Comparison of ENCODE assay signal across 17 cellular contexts in the genomic region with DNA sequence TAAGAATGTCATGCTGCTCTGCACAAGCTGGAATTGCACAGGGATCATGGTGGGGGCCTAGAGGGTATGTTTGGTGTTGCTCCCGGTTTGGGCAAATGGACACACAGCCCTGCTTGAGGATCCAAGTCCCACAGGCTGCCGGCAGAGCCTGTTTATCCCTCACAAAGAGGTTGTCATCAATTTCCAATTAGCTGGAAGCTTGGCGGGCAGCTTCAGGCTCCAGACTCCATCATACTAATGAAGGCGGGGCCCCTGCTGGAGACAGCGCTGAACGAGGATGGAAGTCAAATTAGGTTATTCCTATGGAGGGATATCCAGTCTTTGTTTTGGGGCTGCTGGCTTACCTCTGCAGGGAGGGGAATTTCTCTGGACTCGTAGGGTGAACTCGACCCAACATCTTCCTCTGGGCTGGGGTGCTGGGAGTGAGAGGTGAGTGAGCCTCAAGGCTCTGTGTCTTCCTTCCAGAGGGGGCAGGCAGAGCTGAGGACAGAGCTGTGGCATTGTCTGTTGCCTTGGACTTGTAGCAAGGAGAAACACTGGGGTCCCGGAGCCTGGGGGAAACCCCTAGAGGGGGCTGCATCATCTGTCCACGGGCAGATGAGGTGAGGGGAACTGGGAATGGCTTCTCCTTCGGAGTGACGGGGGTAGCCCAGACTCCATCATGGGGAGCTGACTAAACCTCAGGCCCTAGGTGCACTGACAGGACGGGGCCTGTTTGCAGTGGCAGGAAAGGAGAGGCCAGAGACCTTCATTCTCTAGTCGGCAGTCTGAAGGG. TPM values are rescaled to one million over a fixed set of nuclear protein-coding genes. Genes with fewer than 3 reads are reported as not detected.
A peak's percentile ranks its signal among the peaks of the same experiment; 100 is the strongest.
DNase-seq lines count a peak whose midpoint lies in the region; ATAC-seq and TF ChIP-seq lines count a peak whose summit lies in the region.
"Had no signal": no experiment of that assay in that cellular context is flagged by ENCODE, and none has a peak within 500 bp of the region (broad histone marks: within the 10 kb centered on the region; RNA-seq: fewer than 3 reads in every experiment).

No MANE protein-coding gene starts in this region.

- H3K9me2 ChIP-seq in OCI-LY7 (ENCODE audit: insufficient read depth, low read length), result no peaks in the 10 kb centered on the region

- H4K20me1 ChIP-seq in BLaER1 (no peaks in the 10 kb centered on the region), OCI-LY7 (ENCODE audit: insufficient read depth, low read length) (no peaks in the 10 kb centered on the region)

- peaks cover 69% of the 10 kb centered on the region for H3K4me1 ChIP-seq in BLaER1
- H3K4me1 ChIP-seq in OCI-LY7 (ENCODE audit: insufficient read depth, low read length, poor library complexity, severe bottlenecking), result peaks cover 90% of the 10 kb centered on the region

- H3K9me3 Mint-ChIP-seq in glutamatergic neuron (ENCODE audit: unreplicated experiment), result peaks cover 17% of the 10 kb centered on the region

- CTCF ChIA-PET in OCI-LY7 (lab: Charles Lee; ENCODE audit: unreplicated experiment), result interaction anchor here (0.6 to 1.5 kb wide), 2 partner anchors 12 to 304 kb away, joined by 3 read pairs; no protein-coding TSS in a partner anchor

- no peaks in the 10 kb centered on the region for H3K36me3 Mint-ChIP-seq in glutamatergic neuron (ENCODE audit: unreplicated experiment)

- no peak for TF ChIP-seq CTCF in OCI-LY7 (conservative IDR thresholded peaks at IDR 0.05; ENCODE audit: low read length)
- TF ChIP-seq CTCF in glutamatergic neuron (IDR thresholded peaks at IDR 0.05; ENCODE audit: partially characterized antibody, unreplicated experiment), result no peak

- intact Hi-C loops in OCI-LY7 (cut with micrococcal nuclease; ENCODE audit: unreplicated experiment), result no loop called here

- H3K9me3 ChIP-seq in BLaER1 (no peaks in the 10 kb centered on the region), OCI-LY7 (ENCODE audit: low read length) (peaks cover 2% of the 10 kb centered on the region; the same call in 1 of the 2 replicates)

- H3K4me3 Mint-ChIP-seq in glutamatergic neuron (ENCODE audit: unreplicated experiment), result peak overlapping the region; percentile 73

- H3K27me3 ChIP-seq in BLaER1, result no peaks in the 10 kb centered on the region

- H3K4me3 ChIP-seq in BLaER1 (no peak overlapping the region), OCI-LY7 (ENCODE audit: low read depth, low read length, poor library complexity, severe bottlenecking) (no peak overlapping the region)

- BruUV-seq in OCI-LY7 (replicated peaks; lab: Mats Ljungman, UMichigan), result no TSS peak

- POLR2A ChIA-PET in OCI-LY7 (lab: Charles Lee), result interaction anchor here (0.6 kb wide), 1 partner anchor 529 kb away, joined by 3 read pairs; no protein-coding TSS in a partner anchor

- H3K36me3 ChIP-seq in BLaER1, result no peaks in the 10 kb centered on the region
- H3K36me3 ChIP-seq in OCI-LY7 (ENCODE audit: insufficient read depth, low read length), result no peaks in the 10 kb centered on the region

- peak overlapping the region; percentile 100 for H3K27ac Mint-ChIP-seq in glutamatergic neuron (ENCODE audit: unreplicated experiment)

- H2AFZ ChIP-seq in OCI-LY7 (ENCODE audit: low read length), result no peak overlapping the region

- H3K27ac ChIP-seq in BLaER1, result peak overlapping the region; percentile 73
- H3K27ac ChIP-seq in OCI-LY7 (ENCODE audit: low read depth, low read length, poor library complexity, severe bottlenecking), result peak overlapping the region; percentile 28
- H3K27ac ChIP-seq: 22Rv1 had no signal

- H3K4me2 ChIP-seq in BLaER1 (peak overlapping the region; percentile 72), OCI-LY7 (ENCODE audit: low read length) (no peak overlapping the region)

- ATAC-seq in HG02571 (IDR thresholded peaks at IDR 0.05; ENCODE audit: unreplicated experiment), result no peak
- ATAC-seq: HepG2 had no signal

- DNase-seq in NCI-H1436 (lab: John Stamatoyannopoulos, UW) (peak; percentile 13), NCI-H1436 treated with DMSO at 0.1 percent for 48 hours (lab: John Stamatoyannopoulos, UW) (no peak), OCI-LY7 (ENCODE audit: low spot score) (no peak), glutamatergic neuron (peak; percentile 69), kidney glomerular epithelial cell (lab: John Stamatoyannopoulos, UW) (no peak), OCI-M1 (lab: John Stamatoyannopoulos, UW) (no peak)
- DNase-seq: H7, Karpas-422, MV-4-11, NCI-H1694, NCI-H345, NCI-H526 treated with DMSO at 0.1 percent for 48 hours, SIG-M5 had no signal

- H3K27me3 Mint-ChIP-seq in glutamatergic neuron (ENCODE audit: unreplicated experiment), result peaks cover 10% of the 10 kb centered on the region

- no peaks in the 10 kb centered on the region for H3K79me2 ChIP-seq in OCI-LY7 (ENCODE audit: insufficient read depth, low read depth, low read length)

- H3K4me1 Mint-ChIP-seq in glutamatergic neuron (ENCODE audit: low read depth, unreplicated experiment), result peaks cover 23% of the 10 kb centered on the region

- H3K9ac ChIP-seq in BLaER1, result peak overlapping the region; percentile 56; the same call in 1 of the 2 replicates

RNA-seq across cellular contexts. Expression of gene PARP1, which starts 24.9 kb away (rescaled TPM):
- total RNA-seq in OCI-LY7 (2014; rRNA removed; shearing (Covaris generic)), result 532 and 610 TPM in 2 replicates
- total RNA-seq in OCI-LY7 (2022), result 558 and 594 TPM in 2 replicates
- total RNA-seq in glutamatergic neuron (ENCODE audit: unreplicated experiment), result 168 TPM

Comparison
In these comparisons a context has a peak if more than half of its experiments do, and no peak if none do; other contexts are left out.
1. DNase-seq: peak in NCI-H1436 (single experiment) and glutamatergic neuron (single experiment); none in NCI-H1436 treated with DMSO at 0.1 percent for 48 hours (single experiment), OCI-LY7 (single experiment), kidney glomerular epithelial cell (single experiment) and OCI-M1 (single experiment).